10 cellular contexts compared by ENCODE assay signal in genomic region chr1:19074902-19075721, GRCh38.
A peak's percentile ranks its signal among the peaks of the same experiment; 100 is the strongest.
DNase-seq lines count a peak whose midpoint lies in the region; ATAC-seq and TF ChIP-seq lines count a peak whose summit lies in the region.
"Had no signal": no experiment of that assay in that cellular context is flagged by ENCODE, and none has a peak within 500 bp of the region (broad histone marks: within the 10 kb centered on the region; RNA-seq: fewer than 3 reads in every experiment).

No MANE protein-coding gene starts in this region.

- intact Hi-C loops in CD4-positive, alpha-beta T cell (cut with DNase I, micrococcal nuclease) = loop anchor here (1.0 to 10.0 kb wide), 6 partner anchors 60 to 172 kb away; partner anchors contain the start of genes ALDH4A1 (in 1 of the 2) and IFFO2 (in 1 of the 2)
- intact Hi-C loops in PC-3 (cut with micrococcal nuclease) = no loop called here
- intact Hi-C loops in prostate gland (cut with DNase I) = loop anchor here (5.0 kb wide), 1 partner anchor 63 kb away; no protein-coding TSS in a partner anchor

- peaks cover 1% of the 10 kb centered on the region for H3K4me1 ChIP-seq in PC-3 (ENCODE audit: insufficient read depth, low read length)
- peaks cover 65% of the 10 kb centered on the region for H3K4me1 ChIP-seq in prostate gland (replicated peaks)
- no peaks in the 10 kb centered on the region for H3K4me1 ChIP-seq in smooth muscle cell (ENCODE audit: low read depth)

- no peak overlapping the region for H2AFZ ChIP-seq in PC-3 (ENCODE audit: low read length)
- no peak overlapping the region for H2AFZ ChIP-seq in smooth muscle cell (ENCODE audit: low read depth)

- no peaks in the 10 kb centered on the region for H3K27me3 ChIP-seq in CD4-positive, alpha-beta T cell (ENCODE audit: control insufficient read depth, insufficient read depth, low read length)
- no peaks in the 10 kb centered on the region for H3K27me3 ChIP-seq in PC-3 (ENCODE audit: low read length)
- no peaks in the 10 kb centered on the region for H3K27me3 ChIP-seq in prostate gland (replicated peaks; ENCODE audit: insufficient read depth)
- H3K27me3 ChIP-seq in smooth muscle cell (ENCODE audit: low read depth) = no peaks in the 10 kb centered on the region

- no peak for TF ChIP-seq CTCF in CD4-positive, alpha-beta T cell (IDR thresholded peaks at IDR 0.05)
- no peak for TF ChIP-seq CTCF in PC-3 (conservative IDR thresholded peaks at IDR 0.05; ENCODE audit: low read depth, low read length)
- no peak for TF ChIP-seq CTCF in prostate gland (IDR thresholded peaks at IDR 0.05)
- no peak for TF ChIP-seq CTCF in smooth muscle cell (IDR thresholded peaks at IDR 0.05; ENCODE audit: borderline replicate concordance, insufficient read depth, poor library complexity, severe bottlenecking)

- 32% methylated on average over 21 of the region's 21 CpGs for WGBS in prostate gland
- 92% methylated on average over 21 of the region's 21 CpGs for WGBS in smooth muscle cell (ENCODE audit: low lambda C conversion rate)

- no peaks in the 10 kb centered on the region for H3K27me3 Mint-ChIP-seq in CD4-positive, alpha-beta T cell

- DNase-seq in CD4-positive, alpha-beta T cell = no peak
- DNase-seq in PC-3 (no peak), prostate gland (ENCODE audit: low spot score) (peak; percentile 83), smooth muscle cell (lab: John Stamatoyannopoulos, UW; ENCODE audit: unreplicated experiment) (no peak), dermis blood vessel endothelial cell (no peak), midbrain (lab: John Stamatoyannopoulos, UW) (no peak)
- DNase-seq: NCI-H526 treated with DMSO at 0.1 percent for 48 hours had no signal

- H3K4me2 ChIP-seq in PC-3 (ENCODE audit: low read length) (no peak overlapping the region), smooth muscle cell (no peak overlapping the region)

- peak overlapping the region; percentile 72 for H3K4me3 Mint-ChIP-seq in CD4-positive, alpha-beta T cell

- no peak overlapping the region for H3K27ac ChIP-seq in CD4-positive, alpha-beta T cell (ENCODE audit: low read depth, low read length)
- H3K27ac ChIP-seq in PC-3 (ENCODE audit: low read length) (no peak overlapping the region), prostate gland (peak overlapping the region; percentile 72 to 81), smooth muscle cell (ENCODE audit: low read depth) (no peak overlapping the region)

- no peaks in the 10 kb centered on the region for H3K9me3 ChIP-seq in CD4-positive, alpha-beta T cell (ENCODE audit: control insufficient read depth, low read length)
- H3K9me3 ChIP-seq in PC-3 (ENCODE audit: low read length) = no peaks in the 10 kb centered on the region
- no peaks in the 10 kb centered on the region for H3K9me3 ChIP-seq in prostate gland
- no peaks in the 10 kb centered on the region for H3K9me3 ChIP-seq in smooth muscle cell (replicated peaks; ENCODE audit: low read depth)

- no peak overlapping the region for H3K4me3 ChIP-seq in PC-3 (ENCODE audit: low read length)
- H3K4me3 ChIP-seq in prostate gland = no peak overlapping the region
- H3K4me3 ChIP-seq in smooth muscle cell = no peak overlapping the region
- H3K4me3 ChIP-seq: K562 had no signal

- CTCF ChIA-PET in CD4-positive, alpha-beta T cell (lab: Charles Lee) = interaction anchor here (0.8 to 2.0 kb wide), 4 partner anchors 161 to 168 kb away, joined by 3 to 12 read pairs (median 4); no protein-coding TSS in a partner anchor
- CTCF ChIA-PET in PC-3 (lab: Charles Lee) = interaction anchor here (1.4 kb wide), 1 partner anchor 162 kb away, joined by 4 read pairs; no protein-coding TSS in a partner anchor

- no peaks in the 10 kb centered on the region for H3K79me2 ChIP-seq in PC-3 (ENCODE audit: low read length)
- H3K79me2 ChIP-seq in smooth muscle cell (ENCODE audit: low read depth) = no peaks in the 10 kb centered on the region

- H3K9me2 ChIP-seq in PC-3 (replicated peaks; ENCODE audit: low read length) = no peaks in the 10 kb centered on the region

- ATAC-seq in CD4-positive, alpha-beta T cell (ENCODE audit: poor library complexity) = peak; percentile 19
- ATAC-seq in PC-3 (peak; percentile 25; the same call in 1 of the 2 replicates), esophagus mucosa (peak; percentile 81), HG02678 (IDR thresholded peaks at IDR 0.05; ENCODE audit: unreplicated experiment) (no peak)
- ATAC-seq: K562 had no signal

- no peaks in the 10 kb centered on the region for H3K9me3 Mint-ChIP-seq in CD4-positive, alpha-beta T cell

- H3F3A ChIP-seq in PC-3 (ENCODE audit: low read length, unreplicated experiment) = no peaks in the 10 kb centered on the region
- no peaks in the 10 kb centered on the region for H3F3A ChIP-seq in smooth muscle cell (ENCODE audit: low read depth)

- H3K9ac ChIP-seq in PC-3 (ENCODE audit: low read length) = no peak overlapping the region
- H3K9ac ChIP-seq in smooth muscle cell (ENCODE audit: low read depth) = no peak overlapping the region

- H3K4me1 Mint-ChIP-seq in CD4-positive, alpha-beta T cell (ENCODE audit: low read depth) = peaks cover 63% of the 10 kb centered on the region

- H3K27ac Mint-ChIP-seq in CD4-positive, alpha-beta T cell = peak overlapping the region; percentile 83

- TF ChIP-seq POLR2A in prostate gland (IDR thresholded peaks at IDR 0.05) = peak; percentile 53

- H3K36me3 Mint-ChIP-seq in CD4-positive, alpha-beta T cell (ENCODE audit: low read depth) = peaks cover 66% of the 10 kb centered on the region

- no peaks in the 10 kb centered on the region for H4K20me1 ChIP-seq in PC-3 (ENCODE audit: low read length)
- no peaks in the 10 kb centered on the region for H4K20me1 ChIP-seq in smooth muscle cell (ENCODE audit: low read depth)

- BruUV-seq in PC-3 (replicated peaks; lab: Mats Ljungman, UMichigan) = no TSS peak

- POLR2A ChIA-PET in CD4-positive, alpha-beta T cell (lab: Charles Lee) = interaction anchor here (0.6 to 3.0 kb wide), 26 partner anchors 15 to 523 kb away, joined by 3 to 24 read pairs (median 4); partner anchors contain the start of genes ALDH4A1, EMC1, IFFO2 and MRTO4
- POLR2A ChIA-PET in PC-3 (lab: Charles Lee; ENCODE audit: unreplicated experiment) = no interaction called here

- peaks cover 54% of the 10 kb centered on the region for H3K36me3 ChIP-seq in PC-3 (ENCODE audit: low read depth, low read length)
- peaks cover 0 to 10% of the 10 kb centered on the region in 2 donors for H3K36me3 ChIP-seq in prostate gland
- peaks cover 13% of the 10 kb centered on the region for H3K36me3 ChIP-seq in smooth muscle cell (ENCODE audit: low read depth)

Comparison
In these comparisons a context has a peak if more than half of its experiments do, and no peak if none do; other contexts are left out.
1. H3K27ac ChIP-seq: peak in prostate gland (2 of 2); none in CD4-positive, alpha-beta T cell (single experiment), PC-3 (single experiment) and smooth muscle cell (single experiment).